In genomic region chr19:4038661-4039096, GRCh38 we compare ENCODE assay signal across 2 cellular contexts.
TF ChIP-seq lines count a peak whose summit lies in the region.

No MANE protein-coding gene starts in this region.

TF ChIP-seq in HCT116, 20 proteins besides CTCF, POLR2A, EP300 and RAD21:
- no peak for TF ChIP-seq POLR2AphosphoS5 (IDR thresholded peaks at IDR 0.05; ENCODE audit: low read depth, low read length)
- TF ChIP-seq EZH2phosphoT487 (IDR thresholded peaks at IDR 0.05; ENCODE audit: borderline replicate concordance), result no peak
- TF ChIP-seq ATF3 (IDR thresholded peaks at IDR 0.05), result no peak
- TF ChIP-seq FOSL1 (IDR thresholded peaks at IDR 0.05; ENCODE audit: low read depth), result no peak
- TF ChIP-seq ELF1 (IDR thresholded peaks at IDR 0.05; ENCODE audit: borderline replicate concordance, low read depth), result no peak
- no peak for TF ChIP-seq SRF (IDR thresholded peaks at IDR 0.05; ENCODE audit: low read depth)
- no peak for TF ChIP-seq YY1 (IDR thresholded peaks at IDR 0.05; ENCODE audit: extremely low read depth, insufficient replicate concordance, low read depth, low read length)
- TF ChIP-seq ZNF274 (IDR thresholded peaks at IDR 0.05; ENCODE audit: low read depth, low read length), result no peak
- TF ChIP-seq SP1 (IDR thresholded peaks at IDR 0.05; ENCODE audit: low read depth), result no peak
- no peak for TF ChIP-seq TCF7L2 (IDR thresholded peaks at IDR 0.05; ENCODE audit: borderline replicate concordance, extremely low read depth, insufficient read depth, insufficient read length)
- TF ChIP-seq REST (IDR thresholded peaks at IDR 0.05; ENCODE audit: low read depth), result no peak
- no peak for TF ChIP-seq ZBTB33 (IDR thresholded peaks at IDR 0.05; ENCODE audit: extremely low read depth, insufficient replicate concordance, low read length)
- TF ChIP-seq EGR1 (IDR thresholded peaks at IDR 0.05; ENCODE audit: low read depth), result no peak
- no peak for TF ChIP-seq EZH2 (IDR thresholded peaks at IDR 0.05)
- TF ChIP-seq SIN3A (IDR thresholded peaks at IDR 0.05; ENCODE audit: low read depth), result no peak
- TF ChIP-seq JUND (IDR thresholded peaks at IDR 0.05), result no peak
- TF ChIP-seq CBX3 (IDR thresholded peaks at IDR 0.05; ENCODE audit: low read depth), result no peak
- no peak for TF ChIP-seq MAX (IDR thresholded peaks at IDR 0.05)
- no peak for TF ChIP-seq CEBPB (IDR thresholded peaks at IDR 0.05; ENCODE audit: low read depth)

TF ChIP-seq in K562, 482 proteins besides CTCF, POLR2A, EP300 and RAD21:
- TF ChIP-seq RBBP5 (IDR thresholded peaks at IDR 0.05; ENCODE audit: borderline replicate concordance, insufficient read depth, low read length, poor library complexity, severe bottlenecking), result no peak
- no peak for TF ChIP-seq YBX1 (IDR thresholded peaks at IDR 0.05)
- TF ChIP-seq FIP1L1 (IDR thresholded peaks at IDR 0.05; ENCODE audit: low read depth, low read length, poor library complexity, severe bottlenecking), result peak; percentile 16
- no peak for TF ChIP-seq HIVEP1 (CRISPR knock-in tag; IDR thresholded peaks at IDR 0.05)
- peak; percentile 77 for TF ChIP-seq RBM22 (IDR thresholded peaks at IDR 0.05; ENCODE audit: low read depth, low read length, poor library complexity, severe bottlenecking)
- TF ChIP-seq POLR2G (IDR thresholded peaks at IDR 0.05; ENCODE audit: low read depth, low read length), result peak; percentile 69
- no peak for TF ChIP-seq HMG20A (CRISPR knock-in tag; conservative IDR thresholded peaks at IDR 0.05)
- TF ChIP-seq IFI16 (CRISPR knock-in tag; IDR thresholded peaks at IDR 0.05), result no peak
